ENCODE assay signal across 28 cellular contexts in the genomic region with DNA sequence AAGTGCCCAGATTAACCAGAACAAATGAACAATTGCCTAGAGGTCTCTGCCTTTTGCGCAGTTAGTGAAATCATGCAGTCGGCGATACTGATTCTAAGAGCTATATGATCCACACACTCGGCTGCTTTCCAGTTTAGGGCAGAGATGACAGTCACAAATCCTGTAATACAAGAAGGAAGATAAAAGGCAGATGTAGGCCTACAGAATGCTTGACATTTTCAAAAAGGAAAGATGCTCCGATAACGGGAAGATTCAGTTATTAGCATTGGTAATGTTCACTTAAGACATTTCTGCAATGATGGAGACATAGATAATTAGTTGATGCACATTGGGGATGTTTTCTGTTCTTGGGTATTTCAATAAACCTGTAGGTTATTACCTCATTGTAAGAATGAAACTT. TPM values are rescaled to one million over a fixed set of nuclear protein-coding genes. Genes with fewer than 3 reads are reported as not detected.
"Had no signal": no experiment of that assay in that cellular context is flagged by ENCODE, and none has a peak within 500 bp of the region (broad histone marks: within the 10 kb centered on the region; RNA-seq: fewer than 3 reads in every experiment).

No MANE protein-coding gene starts in this region.

- H3K9me3 Mint-ChIP-seq: stimulated activated effector memory CD8-positive, alpha-beta T cell treated with anti-CD3 and anti-CD28 coated beads, Interleukin-12 subunit alpha, Interleukin-12 subunit beta, amount 100 ng/mL, for 72 hours; stimulated activated memory B cell treated with anti-CD40 and anti-IgM and Interleukin-4, amounts not matched to agents 10 μg/mL and 1 μg/mL and 100 μg/mL, for 72 hours; stimulated activated naive B cell treated with anti-CD40 and anti-IgM and Interleukin-4, amounts not matched to agents 10 μg/mL and 1 μg/mL and 100 μg/mL, for 72 hours; stimulated activated naive CD8-positive, alpha-beta T cell treated with anti-CD3 and anti-CD28 coated beads, Interleukin-15, amount 100 ng/mL, for 72 hours; stimulated activated naive CD8-positive, alpha-beta T cell treated with anti-CD3 and anti-CD28 coated beads, Interleukin-15, Interleukin-2, amounts not matched to agents 100 ng/mL and 50 ng/mL, for 24 hours; type B pancreatic cell had no signal

- H3K4me1 Mint-ChIP-seq: stimulated activated effector memory CD8-positive, alpha-beta T cell treated with anti-CD3 and anti-CD28 coated beads, Interleukin-12 subunit alpha, Interleukin-12 subunit beta, amount 100 ng/mL, for 72 hours; stimulated activated memory B cell treated with anti-CD40 and anti-IgM and Interleukin-4, amounts not matched to agents 10 μg/mL and 1 μg/mL and 100 μg/mL, for 72 hours; stimulated activated naive B cell treated with anti-CD40 and anti-IgM and Interleukin-4, amounts not matched to agents 10 μg/mL and 1 μg/mL and 100 μg/mL, for 72 hours; stimulated activated naive CD8-positive, alpha-beta T cell treated with anti-CD3 and anti-CD28 coated beads, Interleukin-15, amount 100 ng/mL, for 72 hours had no signal

- H3K4me1 ChIP-seq: stomach, suprapubic skin, testis, thyroid gland, tibial artery, tibial nerve, transverse colon, upper lobe of left lung, upper lobe of right lung, uterus, vagina had no signal

- H3K27me3 Mint-ChIP-seq: stimulated activated memory B cell treated with anti-CD40 and anti-IgM and Interleukin-4, amounts not matched to agents 10 μg/mL and 1 μg/mL and 100 μg/mL, for 72 hours; stimulated activated naive B cell treated with anti-CD40 and anti-IgM and Interleukin-4, amounts not matched to agents 10 μg/mL and 1 μg/mL and 100 μg/mL, for 72 hours; stimulated activated naive CD8-positive, alpha-beta T cell treated with anti-CD3 and anti-CD28 coated beads, Interleukin-15, amount 100 ng/mL, for 72 hours; type B pancreatic cell had no signal

- ATAC-seq: stimulated activated memory B cell treated with anti-CD40 and anti-IgM and Interleukin-4, amounts not matched to agents 10 μg/mL and 1 μg/mL and 100 μg/mL, for 72 hours; stimulated activated naive B cell treated with anti-CD40 and anti-IgM and Interleukin-4, amounts not matched to agents 10 μg/mL and 1 μg/mL and 100 μg/mL, for 72 hours; stimulated activated naive CD8-positive, alpha-beta T cell treated with anti-CD3 and anti-CD28 coated beads, Interleukin-15, amount 100 ng/mL, for 72 hours; stimulated activated naive CD8-positive, alpha-beta T cell treated with anti-CD3 and anti-CD28 coated beads, Interleukin-15, Interleukin-2, amounts not matched to agents 100 U/mL and 50 U/mL, for 24 hours; upper lobe of right lung had no signal

- H3K27me3 ChIP-seq: stomach, suprapubic skin, testis, thyroid gland, tibial artery, tibial nerve, transverse colon, upper lobe of left lung, upper lobe of right lung, uterus, vagina had no signal

- H3K4me3 Mint-ChIP-seq: stimulated activated effector memory CD8-positive, alpha-beta T cell treated with anti-CD3 and anti-CD28 coated beads, Interleukin-12 subunit alpha, Interleukin-12 subunit beta, amount 100 ng/mL, for 72 hours; stimulated activated memory B cell treated with anti-CD40 and anti-IgM and Interleukin-4, amounts not matched to agents 10 μg/mL and 1 μg/mL and 100 μg/mL, for 72 hours; stimulated activated naive B cell treated with anti-CD40 and anti-IgM and Interleukin-4, amounts not matched to agents 10 μg/mL and 1 μg/mL and 100 μg/mL, for 72 hours; stimulated activated naive CD8-positive, alpha-beta T cell treated with anti-CD3 and anti-CD28 coated beads, Interleukin-15, amount 100 ng/mL, for 72 hours; stimulated activated naive CD8-positive, alpha-beta T cell treated with anti-CD3 and anti-CD28 coated beads, Interleukin-15, Interleukin-2, amounts not matched to agents 100 ng/mL and 50 ng/mL, for 24 hours; type B pancreatic cell had no signal

- H3K9me3 ChIP-seq: stomach, suprapubic skin, testis, thoracic aorta, thyroid gland, tibial artery, tibial nerve, transverse colon, upper lobe of left lung, upper lobe of right lung, uterus, vagina had no signal

- H3K4me3 ChIP-seq: stomach, suprapubic skin, testis, thoracic aorta, thyroid gland, tibial artery, tibial nerve, transverse colon, upper lobe of left lung, upper lobe of right lung, uterus, vagina had no signal

- H3K27ac ChIP-seq: stomach, suprapubic skin, testis, thoracic aorta, thyroid gland, tibial artery, tibial nerve, transverse colon, upper lobe of left lung, upper lobe of right lung, uterus, vagina had no signal

- DNase-seq: stimulated activated CD4-positive, alpha-beta T cell treated with anti-CD3 and anti-CD28 coated beads, Interleukin-2, amount 100 ng/mL, for 48 hours; stimulated activated CD4-positive, alpha-beta T cell treated with anti-CD3 and anti-CD28 coated beads, Interleukin-4, amount 100 ng/mL, for 1 hour; stimulated activated CD4-positive, alpha-beta T cell treated with anti-CD3 and anti-CD28 coated beads, Interleukin-4, amount 100 ng/mL, for 24 hours; stimulated activated CD4-positive, alpha-beta T cell treated with anti-CD3 and anti-CD28 coated beads, Interleukin-4, amount 100 ng/mL, for 4 hours; stimulated activated CD8-positive, alpha-beta memory T cell treated with anti-CD3 and anti-CD28 coated beads, Interleukin-4, amount 100 ng/mL, for 48 hours; stimulated activated naive B cell treated with anti-CD40 and anti-IgM and Interleukin-4, amounts not matched to agents 10 μg/mL and 1 μg/mL and 100 μg/mL, for 72 hours; stimulated activated naive CD4-positive, alpha-beta T cell; stimulated activated naive CD4-positive, alpha-beta T cell treated with Interleukin-2 at 50 U/mL for 16 hours; stimulated activated naive CD8-positive, alpha-beta T cell treated with anti-CD3 and anti-CD28 coated beads, Interleukin-15, amount 100 ng/mL, for 72 hours; stimulated activated naive CD8-positive, alpha-beta T cell treated with anti-CD3 and anti-CD28 coated beads, Interleukin-15, Interleukin-2, amounts not matched to agents 100 U/mL and 50 U/mL, for 24 hours; stomach; substantia nigra; testis; thyroid gland; tibial artery; transverse colon; trophoblast cell; upper lobe of left lung; upper lobe of right lung; uterus had no signal

- H3K27ac Mint-ChIP-seq: stimulated activated effector memory CD8-positive, alpha-beta T cell treated with anti-CD3 and anti-CD28 coated beads, Interleukin-12 subunit alpha, Interleukin-12 subunit beta, amount 100 ng/mL, for 72 hours; stimulated activated memory B cell treated with anti-CD40 and anti-IgM and Interleukin-4, amounts not matched to agents 10 μg/mL and 1 μg/mL and 100 μg/mL, for 72 hours; stimulated activated naive B cell treated with anti-CD40 and anti-IgM and Interleukin-4, amounts not matched to agents 10 μg/mL and 1 μg/mL and 100 μg/mL, for 72 hours; stimulated activated naive CD8-positive, alpha-beta T cell treated with anti-CD3 and anti-CD28 coated beads, Interleukin-15, amount 100 ng/mL, for 72 hours; stimulated activated naive CD8-positive, alpha-beta T cell treated with anti-CD3 and anti-CD28 coated beads, Interleukin-15, Interleukin-2, amounts not matched to agents 100 ng/mL and 50 ng/mL, for 24 hours; type B pancreatic cell had no signal

- H3K36me3 Mint-ChIP-seq: stimulated activated effector memory CD8-positive, alpha-beta T cell treated with anti-CD3 and anti-CD28 coated beads, Interleukin-12 subunit alpha, Interleukin-12 subunit beta, amount 100 ng/mL, for 72 hours; stimulated activated memory B cell treated with anti-CD40 and anti-IgM and Interleukin-4, amounts not matched to agents 10 μg/mL and 1 μg/mL and 100 μg/mL, for 72 hours; stimulated activated naive B cell treated with anti-CD40 and anti-IgM and Interleukin-4, amounts not matched to agents 10 μg/mL and 1 μg/mL and 100 μg/mL, for 72 hours; type B pancreatic cell had no signal

- H3K36me3 ChIP-seq: stomach, suprapubic skin, thoracic aorta, thyroid gland, tibial artery, tibial nerve, transverse colon, upper lobe of left lung, upper lobe of right lung, uterus, vagina had no signal

RNA-seq across cellular contexts. Expression of gene NYAP2, which starts 19.5 kb away (rescaled TPM):
- total RNA-seq: thyroid gland had no signal
